ENCODE assay signal across 2 cellular contexts in genomic region chr14:54775486-54776100, GRCh38.
TF ChIP-seq lines count a peak whose summit lies in the region.

No MANE protein-coding gene starts in this region.

TF ChIP-seq in liver, 16 proteins besides CTCF, POLR2A, EP300 and RAD21 (continued from another document):
- TF ChIP-seq JUND (IDR thresholded peaks at IDR 0.05) (no peak), REST (IDR thresholded peaks at IDR 0.05) (no peak), FOXA1 (IDR thresholded peaks at IDR 0.05) (no peak), ZBTB33 (IDR thresholded peaks at IDR 0.05) (no peak), GABPA (IDR thresholded peaks at IDR 0.05 in 1 of 2, conservative IDR thresholded peaks at IDR 0.05 in 1 of 2) (no peak), MAX (IDR thresholded peaks at IDR 0.05) (no peak), SP1 (IDR thresholded peaks at IDR 0.05) (no peak), FOXA2 (IDR thresholded peaks at IDR 0.05) (no peak), YY1 (IDR thresholded peaks at IDR 0.05) (no peak), HNF4G (IDR thresholded peaks at IDR 0.05) (no peak), RXRA (IDR thresholded peaks at IDR 0.05) (no peak), NR2F2 (IDR thresholded peaks at IDR 0.05) (no peak)

TF ChIP-seq in HepG2, 621 proteins besides CTCF, POLR2A, EP300 and RAD21 (continued from another document):
- TF ChIP-seq ZBTB39 (CRISPR knock-in tag; IDR thresholded peaks at IDR 0.05): no peak
